Comparison of ENCODE assay signal across 1 cellular context in the genomic region with DNA sequence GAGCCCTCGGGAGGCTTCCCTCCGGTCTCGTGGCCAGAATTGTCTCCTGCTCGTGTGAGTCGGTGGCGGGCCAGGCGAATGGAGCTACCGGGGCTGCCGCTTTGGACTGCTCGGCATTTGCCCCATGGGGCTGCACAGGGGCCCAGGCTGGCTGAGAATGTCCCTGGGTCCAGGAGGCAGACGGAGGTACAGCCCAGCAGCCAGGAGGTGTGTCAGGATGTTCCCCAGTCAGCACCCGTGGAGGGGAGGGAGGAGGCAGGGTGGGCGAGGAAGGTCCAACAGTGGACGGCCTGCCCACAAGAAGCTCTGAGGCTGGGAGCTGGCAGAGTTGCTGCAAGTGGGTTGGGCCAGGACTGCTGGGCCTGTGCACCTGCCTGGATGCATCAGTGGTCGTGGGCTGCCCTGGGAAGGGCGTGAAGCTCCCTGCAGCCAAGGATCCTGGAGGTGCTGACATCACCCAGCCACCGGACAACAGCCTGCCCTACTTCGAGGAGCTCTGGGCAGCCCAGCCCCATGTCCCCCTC.
TF ChIP-seq lines count a peak whose summit lies in the region.

No MANE protein-coding gene starts in this region.

TF ChIP-seq in HepG2, 621 proteins besides CTCF, POLR2A, EP300 and RAD21 (continues in another document):
- TF ChIP-seq TCF7 (IDR thresholded peaks at IDR 0.05; ENCODE audit: low read depth) (no peak), ZNF782 (CRISPR knock-in tag; IDR thresholded peaks at IDR 0.05; ENCODE audit: borderline replicate concordance) (no peak), POLR2AphosphoS2 (IDR thresholded peaks at IDR 0.05; ENCODE audit: low read depth, low read length) (no peak), ZNF562 (CRISPR knock-in tag; IDR thresholded peaks at IDR 0.05; ENCODE audit: borderline replicate concordance) (no peak), ZBTB38 (CRISPR knock-in tag; IDR thresholded peaks at IDR 0.05) (0 out of 2 replicates have a peak, but pooled peaks have one; percentile 16), HNRNPK (IDR thresholded peaks at IDR 0.05; ENCODE audit: low read depth, low read length, poor library complexity, severe bottlenecking) (no peak), MEIS1 (CRISPR knock-in tag; IDR thresholded peaks at IDR 0.05; ENCODE audit: borderline replicate concordance) (no peak), ASH2L (IDR thresholded peaks at IDR 0.05; ENCODE audit: insufficient read length, low read depth, low read length) (no peak), ZNF670 (CRISPR knock-in tag; IDR thresholded peaks at IDR 0.05; ENCODE audit: borderline replicate concordance) (no peak), ZNF772 (CRISPR knock-in tag; IDR thresholded peaks at IDR 0.05) (0 out of 2 replicates have a peak, but pooled peaks have one; percentile 31), FOXC1 (CRISPR knock-in tag; IDR thresholded peaks at IDR 0.05; ENCODE audit: borderline replicate concordance) (no peak), ZNF367 (CRISPR knock-in tag; IDR thresholded peaks at IDR 0.05; ENCODE audit: borderline replicate concordance) (no peak), SRSF1 (optimal IDR thresholded peaks at IDR 0.05; ENCODE audit: low read depth, low read length) (no peak), CHD2 (IDR thresholded peaks at IDR 0.05; ENCODE audit: low read depth, low read length) (no peak), FOXA3 (CRISPR knock-in tag; IDR thresholded peaks at IDR 0.05) (no peak), MED1 (CRISPR knock-in tag; IDR thresholded peaks at IDR 0.05) (no peak), MAFG (CRISPR knock-in tag; IDR thresholded peaks at IDR 0.05) (no peak), ETV5 (CRISPR knock-in tag; IDR thresholded peaks at IDR 0.05; ENCODE audit: borderline replicate concordance) (0 out of 2 replicates have a peak, but pooled peaks have one; percentile 15), ZNF18 (CRISPR knock-in tag; IDR thresholded peaks at IDR 0.05; ENCODE audit: insufficient replicate concordance) (no peak), SP1 (IDR thresholded peaks at IDR 0.05) (no peak), SP1 (CRISPR knock-in tag; IDR thresholded peaks at IDR 0.05) (no peak), ZNF382 (CRISPR knock-in tag; IDR thresholded peaks at IDR 0.05; ENCODE audit: borderline replicate concordance) (no peak), HIVEP1 (CRISPR knock-in tag; IDR thresholded peaks at IDR 0.05) (no peak)
- TF ChIP-seq, protein P1, sequence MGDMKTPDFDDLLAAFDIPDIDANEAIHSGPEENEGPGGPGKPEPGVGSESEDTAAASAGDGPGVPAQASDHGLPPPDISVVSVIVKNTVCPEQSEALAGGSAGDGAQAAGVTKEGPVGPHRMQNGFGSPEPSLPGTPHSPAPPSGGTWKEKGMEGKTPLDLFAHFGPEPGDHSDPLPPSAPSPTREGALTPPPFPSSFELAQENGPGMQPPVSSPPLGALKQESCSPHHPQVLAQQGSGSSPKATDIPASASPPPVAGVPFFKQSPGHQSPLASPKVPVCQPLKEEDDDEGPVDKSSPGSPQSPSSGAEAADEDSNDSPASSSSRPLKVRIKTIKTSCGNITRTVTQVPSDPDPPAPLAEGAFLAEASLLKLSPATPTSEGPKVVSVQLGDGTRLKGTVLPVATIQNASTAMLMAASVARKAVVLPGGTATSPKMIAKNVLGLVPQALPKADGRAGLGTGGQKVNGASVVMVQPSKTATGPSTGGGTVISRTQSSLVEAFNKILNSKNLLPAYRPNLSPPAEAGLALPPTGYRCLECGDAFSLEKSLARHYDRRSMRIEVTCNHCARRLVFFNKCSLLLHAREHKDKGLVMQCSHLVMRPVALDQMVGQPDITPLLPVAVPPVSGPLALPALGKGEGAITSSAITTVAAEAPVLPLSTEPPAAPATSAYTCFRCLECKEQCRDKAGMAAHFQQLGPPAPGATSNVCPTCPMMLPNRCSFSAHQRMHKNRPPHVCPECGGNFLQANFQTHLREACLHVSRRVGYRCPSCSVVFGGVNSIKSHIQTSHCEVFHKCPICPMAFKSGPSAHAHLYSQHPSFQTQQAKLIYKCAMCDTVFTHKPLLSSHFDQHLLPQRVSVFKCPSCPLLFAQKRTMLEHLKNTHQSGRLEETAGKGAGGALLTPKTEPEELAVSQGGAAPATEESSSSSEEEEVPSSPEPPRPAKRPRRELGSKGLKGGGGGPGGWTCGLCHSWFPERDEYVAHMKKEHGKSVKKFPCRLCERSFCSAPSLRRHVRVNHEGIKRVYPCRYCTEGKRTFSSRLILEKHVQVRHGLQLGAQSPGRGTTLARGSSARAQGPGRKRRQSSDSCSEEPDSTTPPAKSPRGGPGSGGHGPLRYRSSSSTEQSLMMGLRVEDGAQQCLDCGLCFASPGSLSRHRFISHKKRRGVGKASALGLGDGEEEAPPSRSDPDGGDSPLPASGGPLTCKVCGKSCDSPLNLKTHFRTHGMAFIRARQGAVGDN (CRISPR knock-in tag; IDR thresholded peaks at IDR 0.05), result peak; percentile 30; the same call in 1 of the 2 replicates
- TF ChIP-seq, protein P2, sequence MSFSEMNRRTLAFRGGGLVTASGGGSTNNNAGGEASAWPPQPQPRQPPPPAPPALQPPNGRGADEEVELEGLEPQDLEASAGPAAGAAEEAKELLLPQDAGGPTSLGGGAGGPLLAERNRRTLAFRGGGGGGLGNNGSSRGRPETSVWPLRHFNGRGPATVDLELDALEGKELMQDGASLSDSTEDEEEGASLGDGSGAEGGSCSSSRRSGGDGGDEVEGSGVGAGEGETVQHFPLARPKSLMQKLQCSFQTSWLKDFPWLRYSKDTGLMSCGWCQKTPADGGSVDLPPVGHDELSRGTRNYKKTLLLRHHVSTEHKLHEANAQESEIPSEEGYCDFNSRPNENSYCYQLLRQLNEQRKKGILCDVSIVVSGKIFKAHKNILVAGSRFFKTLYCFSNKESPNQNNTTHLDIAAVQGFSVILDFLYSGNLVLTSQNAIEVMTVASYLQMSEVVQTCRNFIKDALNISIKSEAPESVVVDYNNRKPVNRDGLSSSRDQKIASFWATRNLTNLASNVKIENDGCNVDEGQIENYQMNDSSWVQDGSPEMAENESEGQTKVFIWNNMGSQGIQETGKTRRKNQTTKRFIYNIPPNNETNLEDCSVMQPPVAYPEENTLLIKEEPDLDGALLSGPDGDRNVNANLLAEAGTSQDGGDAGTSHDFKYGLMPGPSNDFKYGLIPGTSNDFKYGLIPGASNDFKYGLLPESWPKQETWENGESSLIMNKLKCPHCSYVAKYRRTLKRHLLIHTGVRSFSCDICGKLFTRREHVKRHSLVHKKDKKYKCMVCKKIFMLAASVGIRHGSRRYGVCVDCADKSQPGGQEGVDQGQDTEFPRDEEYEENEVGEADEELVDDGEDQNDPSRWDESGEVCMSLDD (CRISPR knock-in tag; IDR thresholded peaks at IDR 0.05; ENCODE audit: borderline replicate concordance), result no peak
- TF ChIP-seq, protein P3, sequence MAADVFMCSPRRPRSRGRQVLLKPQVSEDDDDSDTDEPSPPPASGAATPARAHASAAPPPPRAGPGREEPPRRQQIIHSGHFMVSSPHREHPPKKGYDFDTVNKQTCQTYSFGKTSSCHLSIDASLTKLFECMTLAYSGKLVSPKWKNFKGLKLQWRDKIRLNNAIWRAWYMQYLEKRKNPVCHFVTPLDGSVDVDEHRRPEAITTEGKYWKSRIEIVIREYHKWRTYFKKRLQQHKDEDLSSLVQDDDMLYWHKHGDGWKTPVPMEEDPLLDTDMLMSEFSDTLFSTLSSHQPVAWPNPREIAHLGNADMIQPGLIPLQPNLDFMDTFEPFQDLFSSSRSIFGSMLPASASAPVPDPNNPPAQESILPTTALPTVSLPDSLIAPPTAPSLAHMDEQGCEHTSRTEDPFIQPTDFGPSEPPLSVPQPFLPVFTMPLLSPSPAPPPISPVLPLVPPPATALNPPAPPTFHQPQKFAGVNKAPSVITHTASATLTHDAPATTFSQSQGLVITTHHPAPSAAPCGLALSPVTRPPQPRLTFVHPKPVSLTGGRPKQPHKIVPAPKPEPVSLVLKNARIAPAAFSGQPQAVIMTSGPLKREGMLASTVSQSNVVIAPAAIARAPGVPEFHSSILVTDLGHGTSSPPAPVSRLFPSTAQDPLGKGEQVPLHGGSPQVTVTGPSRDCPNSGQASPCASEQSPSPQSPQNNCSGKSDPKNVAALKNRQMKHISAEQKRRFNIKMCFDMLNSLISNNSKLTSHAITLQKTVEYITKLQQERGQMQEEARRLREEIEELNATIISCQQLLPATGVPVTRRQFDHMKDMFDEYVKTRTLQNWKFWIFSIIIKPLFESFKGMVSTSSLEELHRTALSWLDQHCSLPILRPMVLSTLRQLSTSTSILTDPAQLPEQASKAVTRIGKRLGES (CRISPR knock-in tag; IDR thresholded peaks at IDR 0.05; ENCODE audit: borderline replicate concordance), result no peak
- TF ChIP-seq, protein P4, sequence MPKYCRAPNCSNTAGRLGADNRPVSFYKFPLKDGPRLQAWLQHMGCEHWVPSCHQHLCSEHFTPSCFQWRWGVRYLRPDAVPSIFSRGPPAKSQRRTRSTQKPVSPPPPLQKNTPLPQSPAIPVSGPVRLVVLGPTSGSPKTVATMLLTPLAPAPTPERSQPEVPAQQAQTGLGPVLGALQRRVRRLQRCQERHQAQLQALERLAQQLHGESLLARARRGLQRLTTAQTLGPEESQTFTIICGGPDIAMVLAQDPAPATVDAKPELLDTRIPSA (CRISPR knock-in tag; IDR thresholded peaks at IDR 0.05; ENCODE audit: borderline replicate concordance), result no peak
- TF ChIP-seq, protein P5, sequence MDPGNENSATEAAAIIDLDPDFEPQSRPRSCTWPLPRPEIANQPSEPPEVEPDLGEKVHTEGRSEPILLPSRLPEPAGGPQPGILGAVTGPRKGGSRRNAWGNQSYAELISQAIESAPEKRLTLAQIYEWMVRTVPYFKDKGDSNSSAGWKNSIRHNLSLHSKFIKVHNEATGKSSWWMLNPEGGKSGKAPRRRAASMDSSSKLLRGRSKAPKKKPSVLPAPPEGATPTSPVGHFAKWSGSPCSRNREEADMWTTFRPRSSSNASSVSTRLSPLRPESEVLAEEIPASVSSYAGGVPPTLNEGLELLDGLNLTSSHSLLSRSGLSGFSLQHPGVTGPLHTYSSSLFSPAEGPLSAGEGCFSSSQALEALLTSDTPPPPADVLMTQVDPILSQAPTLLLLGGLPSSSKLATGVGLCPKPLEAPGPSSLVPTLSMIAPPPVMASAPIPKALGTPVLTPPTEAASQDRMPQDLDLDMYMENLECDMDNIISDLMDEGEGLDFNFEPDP (CRISPR knock-in tag; conservative IDR thresholded peaks at IDR 0.05), result no peak
- TF ChIP-seq, protein P6, sequence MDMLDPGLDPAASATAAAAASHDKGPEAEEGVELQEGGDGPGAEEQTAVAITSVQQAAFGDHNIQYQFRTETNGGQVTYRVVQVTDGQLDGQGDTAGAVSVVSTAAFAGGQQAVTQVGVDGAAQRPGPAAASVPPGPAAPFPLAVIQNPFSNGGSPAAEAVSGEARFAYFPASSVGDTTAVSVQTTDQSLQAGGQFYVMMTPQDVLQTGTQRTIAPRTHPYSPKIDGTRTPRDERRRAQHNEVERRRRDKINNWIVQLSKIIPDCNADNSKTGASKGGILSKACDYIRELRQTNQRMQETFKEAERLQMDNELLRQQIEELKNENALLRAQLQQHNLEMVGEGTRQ (IDR thresholded peaks at IDR 0.05; ENCODE audit: low read depth, low read length), result no peak
- TF ChIP-seq, protein P6 (CRISPR knock-in tag; IDR thresholded peaks at IDR 0.05; ENCODE audit: borderline replicate concordance), result no peak
- TF ChIP-seq, protein P7, sequence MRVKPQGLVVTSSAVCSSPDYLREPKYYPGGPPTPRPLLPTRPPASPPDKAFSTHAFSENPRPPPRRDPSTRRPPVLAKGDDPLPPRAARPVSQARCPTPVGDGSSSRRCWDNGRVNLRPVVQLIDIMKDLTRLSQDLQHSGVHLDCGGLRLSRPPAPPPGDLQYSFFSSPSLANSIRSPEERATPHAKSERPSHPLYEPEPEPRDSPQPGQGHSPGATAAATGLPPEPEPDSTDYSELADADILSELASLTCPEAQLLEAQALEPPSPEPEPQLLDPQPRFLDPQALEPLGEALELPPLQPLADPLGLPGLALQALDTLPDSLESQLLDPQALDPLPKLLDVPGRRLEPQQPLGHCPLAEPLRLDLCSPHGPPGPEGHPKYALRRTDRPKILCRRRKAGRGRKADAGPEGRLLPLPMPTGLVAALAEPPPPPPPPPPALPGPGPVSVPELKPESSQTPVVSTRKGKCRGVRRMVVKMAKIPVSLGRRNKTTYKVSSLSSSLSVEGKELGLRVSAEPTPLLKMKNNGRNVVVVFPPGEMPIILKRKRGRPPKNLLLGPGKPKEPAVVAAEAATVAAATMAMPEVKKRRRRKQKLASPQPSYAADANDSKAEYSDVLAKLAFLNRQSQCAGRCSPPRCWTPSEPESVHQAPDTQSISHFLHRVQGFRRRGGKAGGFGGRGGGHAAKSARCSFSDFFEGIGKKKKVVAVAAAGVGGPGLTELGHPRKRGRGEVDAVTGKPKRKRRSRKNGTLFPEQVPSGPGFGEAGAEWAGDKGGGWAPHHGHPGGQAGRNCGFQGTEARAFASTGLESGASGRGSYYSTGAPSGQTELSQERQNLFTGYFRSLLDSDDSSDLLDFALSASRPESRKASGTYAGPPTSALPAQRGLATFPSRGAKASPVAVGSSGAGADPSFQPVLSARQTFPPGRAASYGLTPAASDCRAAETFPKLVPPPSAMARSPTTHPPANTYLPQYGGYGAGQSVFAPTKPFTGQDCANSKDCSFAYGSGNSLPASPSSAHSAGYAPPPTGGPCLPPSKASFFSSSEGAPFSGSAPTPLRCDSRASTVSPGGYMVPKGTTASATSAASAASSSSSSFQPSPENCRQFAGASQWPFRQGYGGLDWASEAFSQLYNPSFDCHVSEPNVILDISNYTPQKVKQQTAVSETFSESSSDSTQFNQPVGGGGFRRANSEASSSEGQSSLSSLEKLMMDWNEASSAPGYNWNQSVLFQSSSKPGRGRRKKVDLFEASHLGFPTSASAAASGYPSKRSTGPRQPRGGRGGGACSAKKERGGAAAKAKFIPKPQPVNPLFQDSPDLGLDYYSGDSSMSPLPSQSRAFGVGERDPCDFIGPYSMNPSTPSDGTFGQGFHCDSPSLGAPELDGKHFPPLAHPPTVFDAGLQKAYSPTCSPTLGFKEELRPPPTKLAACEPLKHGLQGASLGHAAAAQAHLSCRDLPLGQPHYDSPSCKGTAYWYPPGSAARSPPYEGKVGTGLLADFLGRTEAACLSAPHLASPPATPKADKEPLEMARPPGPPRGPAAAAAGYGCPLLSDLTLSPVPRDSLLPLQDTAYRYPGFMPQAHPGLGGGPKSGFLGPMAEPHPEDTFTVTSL (CRISPR knock-in tag; IDR thresholded peaks at IDR 0.05; ENCODE audit: borderline replicate concordance), result no peak
